Comparison of ENCODE assay signal across 1 cellular context in genomic region chr1:226912587-226913176, GRCh38.
A peak's percentile ranks its signal among the peaks of the same experiment; 100 is the strongest.
TF ChIP-seq lines count a peak whose summit lies in the region.

No MANE protein-coding gene starts in this region.

TF ChIP-seq in HepG2, 621 proteins besides CTCF, POLR2A, EP300 and RAD21 (continued from another document and continues in another):
- TF ChIP-seq RERE (CRISPR knock-in tag; IDR thresholded peaks at IDR 0.05; ENCODE audit: low read depth) = no peak
- no peak for TF ChIP-seq ZNF546 (CRISPR knock-in tag; conservative IDR thresholded peaks at IDR 0.05)
- TF ChIP-seq HNF1B (CRISPR knock-in tag; IDR thresholded peaks at IDR 0.05) = peak; percentile 76; the same call in 1 of the 2 replicates
- TF ChIP-seq KAT2B (IDR thresholded peaks at IDR 0.05; ENCODE audit: borderline replicate concordance, low read depth, low read length) = no peak
- no peak for TF ChIP-seq ZNF562 (CRISPR knock-in tag; IDR thresholded peaks at IDR 0.05; ENCODE audit: borderline replicate concordance)
- TF ChIP-seq ZNF792 (CRISPR knock-in tag; IDR thresholded peaks at IDR 0.05) = no peak
- TF ChIP-seq KLF13 (CRISPR knock-in tag; IDR thresholded peaks at IDR 0.05) = no peak
- no peak for TF ChIP-seq CEBPB (IDR thresholded peaks at IDR 0.05; ENCODE audit: borderline replicate concordance, low read depth, low read length)
- 0 out of 2 replicates have a peak, but pooled peaks have one; percentile 23 for TF ChIP-seq MXD3 (CRISPR knock-in tag; IDR thresholded peaks at IDR 0.05)
- TF ChIP-seq PAF1 (CRISPR knock-in tag; IDR thresholded peaks at IDR 0.05) = no peak
- no peak for TF ChIP-seq TAF15 (IDR thresholded peaks at IDR 0.05; ENCODE audit: low read depth, low read length, poor library complexity, severe bottlenecking)
- no peak for TF ChIP-seq FIP1L1 (IDR thresholded peaks at IDR 0.05; ENCODE audit: borderline replicate concordance, insufficient read depth, low read depth, low read length)
- TF ChIP-seq ASH2L (IDR thresholded peaks at IDR 0.05; ENCODE audit: insufficient read length, low read depth, low read length) = no peak
- TF ChIP-seq ZNF121 (CRISPR knock-in tag; IDR thresholded peaks at IDR 0.05) = no peak
- TF ChIP-seq ZBTB1 (CRISPR knock-in tag; IDR thresholded peaks at IDR 0.05; ENCODE audit: borderline replicate concordance) = no peak
- no peak for TF ChIP-seq ZNF124 (CRISPR knock-in tag; IDR thresholded peaks at IDR 0.05)
- no peak for TF ChIP-seq ZNF430 (CRISPR knock-in tag; IDR thresholded peaks at IDR 0.05)
- no peak for TF ChIP-seq ATM (IDR thresholded peaks at IDR 0.05; ENCODE audit: borderline replicate concordance)
- TF ChIP-seq NFKBIZ (CRISPR knock-in tag; IDR thresholded peaks at IDR 0.05) = no peak
- TF ChIP-seq ELK4 (CRISPR knock-in tag; IDR thresholded peaks at IDR 0.05; ENCODE audit: borderline replicate concordance) = no peak
- no peak for TF ChIP-seq ZBTB2 (CRISPR knock-in tag; IDR thresholded peaks at IDR 0.05; ENCODE audit: low read depth)
- TF ChIP-seq CENPBD1 (CRISPR knock-in tag; IDR thresholded peaks at IDR 0.05; ENCODE audit: borderline replicate concordance, low read depth) = no peak
- TF ChIP-seq CBX1 (IDR thresholded peaks at IDR 0.05; ENCODE audit: low read depth) = no peak
- TF ChIP-seq E2F1 (CRISPR knock-in tag; IDR thresholded peaks at IDR 0.05) = no peak
- TF ChIP-seq HNRNPK (IDR thresholded peaks at IDR 0.05; ENCODE audit: low read depth, low read length, poor library complexity, severe bottlenecking) = no peak
- no peak for TF ChIP-seq ZNF597 (CRISPR knock-in tag; IDR thresholded peaks at IDR 0.05)
- no peak for TF ChIP-seq SRSF9 (IDR thresholded peaks at IDR 0.05; ENCODE audit: borderline replicate concordance, insufficient read depth, low read depth, low read length, poor library complexity, severe bottlenecking)
- no peak for TF ChIP-seq ZSCAN22 (CRISPR knock-in tag; IDR thresholded peaks at IDR 0.05)
- no peak for TF ChIP-seq ZNF605 (CRISPR knock-in tag; IDR thresholded peaks at IDR 0.05)
- TF ChIP-seq SALL1 (CRISPR knock-in tag; IDR thresholded peaks at IDR 0.05) = peak; percentile 85
- TF ChIP-seq ATAD3A (CRISPR knock-in tag; IDR thresholded peaks at IDR 0.05) = no peak
- TF ChIP-seq ZHX1 (CRISPR knock-in tag; IDR thresholded peaks at IDR 0.05; ENCODE audit: low read depth) = no peak
- no peak for TF ChIP-seq ZNF574 (CRISPR knock-in tag; IDR thresholded peaks at IDR 0.05)
- TF ChIP-seq TCF7L2 (IDR thresholded peaks at IDR 0.05; ENCODE audit: low read depth, low read length) = no peak
- no peak for TF ChIP-seq GLMP (CRISPR knock-in tag; IDR thresholded peaks at IDR 0.05; ENCODE audit: borderline replicate concordance)
- TF ChIP-seq ZNF224 (CRISPR knock-in tag; IDR thresholded peaks at IDR 0.05) = no peak
- TF ChIP-seq YEATS2 (CRISPR knock-in tag; IDR thresholded peaks at IDR 0.05; ENCODE audit: borderline replicate concordance) = no peak
- TF ChIP-seq FOXC1 (CRISPR knock-in tag; IDR thresholded peaks at IDR 0.05; ENCODE audit: borderline replicate concordance) = no peak
- no peak for TF ChIP-seq ZNF354B (CRISPR knock-in tag; IDR thresholded peaks at IDR 0.05)
- TF ChIP-seq KLF16 (CRISPR knock-in tag; IDR thresholded peaks at IDR 0.05) = 0 out of 4 replicates have a peak, but pooled peaks of 1 of the 2 experiments have one; percentile 46
- TF ChIP-seq TEAD3 (CRISPR knock-in tag; optimal IDR thresholded peaks at IDR 0.05; ENCODE audit: borderline replicate concordance) = peak; percentile 58
- TF ChIP-seq BORCS8-MEF2B (CRISPR knock-in tag; IDR thresholded peaks at IDR 0.05) = 0 out of 2 replicates have a peak, but pooled peaks have one; percentile 33
- TF ChIP-seq ZNF850 (CRISPR knock-in tag; conservative IDR thresholded peaks at IDR 0.05) = no peak
- no peak for TF ChIP-seq MZF1 (CRISPR knock-in tag; IDR thresholded peaks at IDR 0.05; ENCODE audit: borderline replicate concordance)
